In the genomic region with DNA sequence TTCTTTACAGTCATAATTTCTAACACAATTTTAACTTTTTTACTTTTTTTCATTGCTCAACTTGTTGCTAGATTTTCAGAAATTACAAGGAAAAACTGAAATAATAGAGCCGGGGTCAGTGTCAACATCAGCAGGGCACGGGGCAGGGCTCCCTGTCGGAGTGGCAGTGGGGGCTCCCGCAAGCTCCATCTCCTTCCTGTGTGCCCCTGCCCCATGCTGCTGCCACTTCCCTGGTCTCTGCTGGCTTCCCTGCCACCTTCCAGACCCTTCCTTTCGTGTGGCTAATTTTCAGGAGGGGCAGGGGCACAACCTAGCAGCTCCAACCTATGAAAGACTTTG, we compare ENCODE assay signal across 9 cellular contexts. TPM values are rescaled to one million over a fixed set of nuclear protein-coding genes. Genes with fewer than 3 reads are reported as not detected.
DNase-seq lines count a peak whose midpoint lies in the region; ATAC-seq, FAIRE-seq and TF ChIP-seq lines count a peak whose summit lies in the region.
"Had no signal": no experiment of that assay in that cellular context is flagged by ENCODE, and none has a peak within 500 bp of the region (broad histone marks: within the 10 kb centered on the region; RNA-seq: fewer than 3 reads in every experiment).

No MANE protein-coding gene starts in this region.

- H3K4me1 Mint-ChIP-seq in T-helper 2 cell treated with Interferon-gamma antibody and Interleukin-4, amounts not matched to agents 5 μg/mL and 100 μg/mL, for 36 hours (ENCODE audit: low read depth), result peaks cover 34% of the 10 kb centered on the region
- H3K4me1 Mint-ChIP-seq in activated T-helper 2 cell treated with anti-CD3 and anti-CD28 coated beads, Interferon-gamma antibody, Interleukin-2, Interleukin-4, amounts not matched to agents 10 μg/mL and 5 μg/mL and 100 μg/mL, durations not matched to agents 14 hours and 24 hours and 36 hours (ENCODE audit: low read depth), result peaks cover 33% of the 10 kb centered on the region

- H3K36me3 Mint-ChIP-seq in T-helper 2 cell treated with Interferon-gamma antibody and Interleukin-4, amounts not matched to agents 5 μg/mL and 100 μg/mL, for 36 hours (ENCODE audit: low read depth), result peaks cover 15% of the 10 kb centered on the region
- H3K36me3 Mint-ChIP-seq in activated T-helper 2 cell treated with anti-CD3 and anti-CD28 coated beads, Interferon-gamma antibody, Interleukin-2, Interleukin-4, amounts not matched to agents 10 μg/mL and 5 μg/mL and 100 μg/mL, durations not matched to agents 14 hours and 24 hours and 36 hours (ENCODE audit: low read depth), result peaks cover 17% of the 10 kb centered on the region

- no peaks in the 10 kb centered on the region for H3K9me1 ChIP-seq in keratinocyte (ENCODE audit: control insufficient read depth, extremely low read depth, insufficient read depth, low read length)

- H3K4me1 ChIP-seq in keratinocyte (ENCODE audit: control insufficient read depth, extremely low read depth, insufficient read depth, low read length) (peaks cover 16% of the 10 kb centered on the region), stomach smooth muscle (ENCODE audit: control insufficient read depth, insufficient read depth, low read length) (peaks cover 18% of the 10 kb centered on the region)

- intact Hi-C loops in activated T-helper 2 cell treated with anti-CD3 and anti-CD28 coated beads, Interferon-gamma antibody, Interleukin-2, Interleukin-4, amounts not matched to agents 10 μg/mL and 5 μg/mL and 100 μg/mL, durations not matched to agents 14 hours and 24 hours and 36 hours (cut with micrococcal nuclease), result no loop called here

- no peak for FAIRE-seq in keratinocyte (lab: Jason Lieb, UNC)
- FAIRE-seq: endometrium had no signal

- no peaks in the 10 kb centered on the region for H3K9me3 Mint-ChIP-seq in T-helper 2 cell treated with Interferon-gamma antibody and Interleukin-4, amounts not matched to agents 5 μg/mL and 100 μg/mL, for 36 hours
- no peaks in the 10 kb centered on the region for H3K9me3 Mint-ChIP-seq in activated T-helper 2 cell treated with anti-CD3 and anti-CD28 coated beads, Interferon-gamma antibody, Interleukin-2, Interleukin-4, amounts not matched to agents 10 μg/mL and 5 μg/mL and 100 μg/mL, durations not matched to agents 14 hours and 24 hours and 36 hours

- peak overlapping the region; percentile 91 for H2AFZ ChIP-seq in keratinocyte (ENCODE audit: control insufficient read depth, low read length)

- ATAC-seq in HG03571 (IDR thresholded peaks at IDR 0.05; ENCODE audit: unreplicated experiment) (no peak), HG02571 (IDR thresholded peaks at IDR 0.05; ENCODE audit: unreplicated experiment) (no peak)

- H3K4me3 ChIP-seq in keratinocyte (ENCODE audit: control insufficient read depth in 2 of 3, extremely low read depth in 1 of 3, insufficient read depth in 2 of 3, low read depth in 1 of 3, low read length in 3 of 3) (peak overlapping the region; percentile 66 to 88 (median 88)), stomach smooth muscle (ENCODE audit: low read length in 2 of 2) (peak overlapping the region; percentile 97 to 99)

- peaks cover 20% of the 10 kb centered on the region for H3K79me2 ChIP-seq in keratinocyte (ENCODE audit: control insufficient read depth, insufficient read depth, low read length)

- H3K4me3 Mint-ChIP-seq in T-helper 2 cell treated with Interferon-gamma antibody and Interleukin-4, amounts not matched to agents 5 μg/mL and 100 μg/mL, for 36 hours, result peak overlapping the region; percentile 96
- peak overlapping the region; percentile 97 for H3K4me3 Mint-ChIP-seq in activated T-helper 2 cell treated with anti-CD3 and anti-CD28 coated beads, Interferon-gamma antibody, Interleukin-2, Interleukin-4, amounts not matched to agents 10 μg/mL and 5 μg/mL and 100 μg/mL, durations not matched to agents 14 hours and 24 hours and 36 hours (ENCODE audit: low read depth)

- H3K9me3 ChIP-seq in keratinocyte (ENCODE audit: control insufficient read depth, low read depth, low read length), result no peaks in the 10 kb centered on the region
- H3K9me3 ChIP-seq in stomach smooth muscle (ENCODE audit: control insufficient read depth in 2 of 2, low read length in 2 of 2), result no peaks in the 10 kb centered on the region

- H3K27ac ChIP-seq in keratinocyte (ENCODE audit: control insufficient read depth, insufficient read depth, low read length) (no peak overlapping the region), stomach smooth muscle (ENCODE audit: low read length) (no peak overlapping the region)

- H3K27ac Mint-ChIP-seq in T-helper 2 cell treated with Interferon-gamma antibody and Interleukin-4, amounts not matched to agents 5 μg/mL and 100 μg/mL, for 36 hours, result peak overlapping the region; percentile 94
- peak overlapping the region; percentile 96 for H3K27ac Mint-ChIP-seq in activated T-helper 2 cell treated with anti-CD3 and anti-CD28 coated beads, Interferon-gamma antibody, Interleukin-2, Interleukin-4, amounts not matched to agents 10 μg/mL and 5 μg/mL and 100 μg/mL, durations not matched to agents 14 hours and 24 hours and 36 hours

- H3K4me2 ChIP-seq in keratinocyte (ENCODE audit: control insufficient read depth, extremely low read depth, insufficient read depth, low read depth, low read length), result peak overlapping the region; percentile 91

- H3K36me3 ChIP-seq in keratinocyte (ENCODE audit: control insufficient read depth in 2 of 2, extremely low read depth in 1 of 2, insufficient read depth in 2 of 2, low read length in 2 of 2), result peaks cover 0 to 1% of the 10 kb centered on the region in 2 experiments
- H3K36me3 ChIP-seq in stomach smooth muscle (ENCODE audit: control insufficient read depth in 2 of 2, insufficient read depth in 2 of 2, low read length in 2 of 2), result peaks cover 2 to 4% of the 10 kb centered on the region in 2 donors

- no peaks in the 10 kb centered on the region for H4K20me1 ChIP-seq in keratinocyte (ENCODE audit: control insufficient read depth, extremely low read depth, insufficient read depth, low read length)

- H3K9ac ChIP-seq in keratinocyte (ENCODE audit: control insufficient read depth, extremely low read depth, insufficient read depth, low read length) (no peak overlapping the region), stomach smooth muscle (ENCODE audit: low read length in 2 of 2) (peak overlapping the region in 1 of 2 donors; percentile 95)

- dilution Hi-C loops in keratinocyte (cut with MboI; ENCODE audit: extremely low pct_ligation_motif_present, low sequenced_read_pairs), result no loop called here

- H3K27me3 Mint-ChIP-seq in T-helper 2 cell treated with Interferon-gamma antibody and Interleukin-4, amounts not matched to agents 5 μg/mL and 100 μg/mL, for 36 hours (ENCODE audit: low read depth), result no peaks in the 10 kb centered on the region
- H3K27me3 Mint-ChIP-seq in activated T-helper 2 cell treated with anti-CD3 and anti-CD28 coated beads, Interferon-gamma antibody, Interleukin-2, Interleukin-4, amounts not matched to agents 10 μg/mL and 5 μg/mL and 100 μg/mL, durations not matched to agents 14 hours and 24 hours and 36 hours (ENCODE audit: low read depth), result no peaks in the 10 kb centered on the region

- no peak for TF ChIP-seq CTCF in keratinocyte (optimal IDR thresholded peaks at IDR 0.05 in 1 of 3, IDR thresholded peaks at IDR 0.05 in 1 of 3, conservative IDR thresholded peaks at IDR 0.05 in 1 of 3; ENCODE audit: extremely low read depth in 1 of 3, insufficient read depth in 2 of 3, low read length in 3 of 3)

- H3K27me3 ChIP-seq in keratinocyte (ENCODE audit: control insufficient read depth, extremely low read depth, insufficient read depth, low read length) (no peaks in the 10 kb centered on the region), stomach smooth muscle (ENCODE audit: control insufficient read depth in 1 of 2, insufficient read depth in 2 of 2, low read length in 2 of 2) (peaks cover 0 to 5% of the 10 kb centered on the region in 2 donors)

- DNase-seq in T-helper 2 cell treated with Interferon-gamma antibody and Interleukin-4, amounts not matched to agents 5 μg/mL and 100 μg/mL, for 36 hours (ENCODE audit: low spot score), result no peak
- DNase-seq in T-helper 2 cell, result no peak
- DNase-seq in activated T-helper 2 cell treated with anti-CD3 and anti-CD28 coated beads, Interferon-gamma antibody, Interleukin-2, Interleukin-4, amounts not matched to agents 10 μg/mL and 5 μg/mL and 100 μg/mL, durations not matched to agents 14 hours and 24 hours and 36 hours (ENCODE audit: low spot score), result no peak
- no peak for DNase-seq in keratinocyte (ENCODE audit: low read depth, low spot score)
- no peak for DNase-seq in putamen (ENCODE audit: low spot score)

RNA-seq across cellular contexts. Expression of a gene that starts 1.0 kb away (rescaled TPM):
- 62.3 and 66.4 TPM in 2 replicates for total RNA-seq in activated T-helper 2 cell treated with anti-CD3 and anti-CD28 coated beads, Interferon-gamma antibody, Interleukin-2, Interleukin-4, amounts not matched to agents 10 μg/mL and 5 μg/mL and 100 μg/mL, durations not matched to agents 14 hours and 24 hours and 36 hours
- polyA plus RNA-seq in keratinocyte, result 13.6 to 14.4 TPM (median 14.2 TPM) in 3 replicates
- polyA plus RNA-seq in keratinocyte (2011; ENCODE audit: low read depth), result 28.9 TPM
- polyA plus RNA-seq in keratinocyte (2011; cell fraction: cytosol; rRNA removed), result 11.4 and 14.7 TPM in 2 replicates
- 32.5 and 35.7 TPM in 2 replicates for polyA plus RNA-seq in keratinocyte (2011; cell fraction: nucleus; rRNA removed)
- polyA plus RNA-seq in keratinocyte (2012; ENCODE audit: low replicate concordance), result 23.7 and 26.2 TPM in 2 replicates
- polyA minus RNA-seq in keratinocyte, result 14.0 to 18.2 TPM (median 17.5 TPM) in 3 replicates
- polyA minus RNA-seq in keratinocyte (2011; cell fraction: cytosol; rRNA and poly(A)+ RNA removed), result 11.7 TPM
- 12.8 and 18.8 TPM in 2 replicates for polyA minus RNA-seq in keratinocyte (2011; cell fraction: nucleus; rRNA and poly(A)+ RNA removed)
